ENCODE assay signal across 1 cellular context in the genomic region with DNA sequence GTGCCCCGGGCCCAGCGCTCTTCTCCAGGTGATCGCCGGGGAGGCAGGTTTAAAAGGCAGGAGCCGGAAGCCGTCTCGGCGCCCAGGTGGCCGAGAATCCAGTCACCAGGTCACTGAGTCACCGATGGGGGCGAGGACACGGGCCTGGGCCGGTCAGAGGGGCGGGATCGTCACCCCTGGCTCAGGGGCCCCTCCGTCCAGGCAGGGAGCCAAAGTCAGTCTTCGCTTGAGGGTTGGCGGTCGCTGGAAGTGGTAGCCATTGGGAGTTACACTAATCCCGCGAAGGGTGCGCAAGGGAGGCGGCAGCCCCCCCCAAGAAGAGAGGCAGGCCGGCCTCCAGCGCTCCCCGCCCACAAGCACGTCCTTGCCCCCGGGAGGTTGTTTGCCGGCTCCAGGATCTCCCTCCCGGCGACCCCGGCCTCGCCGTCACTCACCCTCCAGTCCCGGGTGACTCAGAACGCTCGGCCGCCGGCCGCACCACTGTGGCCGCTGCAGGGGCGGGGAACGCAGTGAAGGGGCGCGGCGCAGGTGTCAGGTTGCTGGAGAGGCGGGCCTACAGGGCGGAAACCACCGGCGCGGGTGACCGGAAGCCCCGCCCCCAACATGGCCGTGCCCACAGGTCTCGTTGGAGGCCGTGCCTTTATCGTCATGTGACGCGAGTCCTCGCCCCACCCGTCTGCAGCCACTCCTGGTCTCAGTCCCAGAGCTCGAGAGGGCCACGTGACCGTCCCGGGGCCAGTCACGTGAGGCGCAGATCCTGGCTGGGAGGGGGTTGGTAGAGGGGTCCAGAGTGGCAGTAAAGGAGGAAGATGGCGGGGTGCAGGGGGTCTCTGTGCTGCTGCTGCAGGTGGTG.
TF ChIP-seq lines count a peak whose summit lies in the region.

A gene with protein sequence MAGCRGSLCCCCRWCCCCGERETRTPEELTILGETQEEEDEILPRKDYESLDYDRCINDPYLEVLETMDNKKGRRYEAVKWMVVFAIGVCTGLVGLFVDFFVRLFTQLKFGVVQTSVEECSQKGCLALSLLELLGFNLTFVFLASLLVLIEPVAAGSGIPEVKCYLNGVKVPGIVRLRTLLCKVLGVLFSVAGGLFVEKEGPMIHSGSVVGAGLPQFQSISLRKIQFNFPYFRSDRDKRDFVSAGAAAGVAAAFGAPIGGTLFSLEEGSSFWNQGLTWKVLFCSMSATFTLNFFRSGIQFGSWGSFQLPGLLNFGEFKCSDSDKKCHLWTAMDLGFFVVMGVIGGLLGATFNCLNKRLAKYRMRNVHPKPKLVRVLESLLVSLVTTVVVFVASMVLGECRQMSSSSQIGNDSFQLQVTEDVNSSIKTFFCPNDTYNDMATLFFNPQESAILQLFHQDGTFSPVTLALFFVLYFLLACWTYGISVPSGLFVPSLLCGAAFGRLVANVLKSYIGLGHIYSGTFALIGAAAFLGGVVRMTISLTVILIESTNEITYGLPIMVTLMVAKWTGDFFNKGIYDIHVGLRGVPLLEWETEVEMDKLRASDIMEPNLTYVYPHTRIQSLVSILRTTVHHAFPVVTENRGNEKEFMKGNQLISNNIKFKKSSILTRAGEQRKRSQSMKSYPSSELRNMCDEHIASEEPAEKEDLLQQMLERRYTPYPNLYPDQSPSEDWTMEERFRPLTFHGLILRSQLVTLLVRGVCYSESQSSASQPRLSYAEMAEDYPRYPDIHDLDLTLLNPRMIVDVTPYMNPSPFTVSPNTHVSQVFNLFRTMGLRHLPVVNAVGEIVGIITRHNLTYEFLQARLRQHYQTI (plus strand): TSS at position 738 of the 853 bp plus-strand sequence. CDS start 72 bp downstream, at position 810.
A gene (minus strand): TSS at position 511 of the 853 bp plus-strand sequence. CDS start 2,848 bp downstream, outside the sequence.

TF ChIP-seq in IMR-90, 13 proteins besides CTCF, POLR2A, EP300 and RAD21 (continued from another document):
- no peak for TF ChIP-seq MAFK (IDR thresholded peaks at IDR 0.05; ENCODE audit: low read depth, low read length)
- TF ChIP-seq BHLHE40 (IDR thresholded peaks at IDR 0.05; ENCODE audit: low read depth, low read length) = peak; percentile 94
- TF ChIP-seq, protein P1, sequence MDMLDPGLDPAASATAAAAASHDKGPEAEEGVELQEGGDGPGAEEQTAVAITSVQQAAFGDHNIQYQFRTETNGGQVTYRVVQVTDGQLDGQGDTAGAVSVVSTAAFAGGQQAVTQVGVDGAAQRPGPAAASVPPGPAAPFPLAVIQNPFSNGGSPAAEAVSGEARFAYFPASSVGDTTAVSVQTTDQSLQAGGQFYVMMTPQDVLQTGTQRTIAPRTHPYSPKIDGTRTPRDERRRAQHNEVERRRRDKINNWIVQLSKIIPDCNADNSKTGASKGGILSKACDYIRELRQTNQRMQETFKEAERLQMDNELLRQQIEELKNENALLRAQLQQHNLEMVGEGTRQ (IDR thresholded peaks at IDR 0.05; ENCODE audit: low read depth, low read length) = peak; percentile 100
- no peak for TF ChIP-seq CEBPB (IDR thresholded peaks at IDR 0.05; ENCODE audit: low read depth, low read length)
- no peak for TF ChIP-seq NFE2L2 (IDR thresholded peaks at IDR 0.05; ENCODE audit: low read depth, low read length)
